ENCODE assay signal across 8 cellular contexts in the genomic region with DNA sequence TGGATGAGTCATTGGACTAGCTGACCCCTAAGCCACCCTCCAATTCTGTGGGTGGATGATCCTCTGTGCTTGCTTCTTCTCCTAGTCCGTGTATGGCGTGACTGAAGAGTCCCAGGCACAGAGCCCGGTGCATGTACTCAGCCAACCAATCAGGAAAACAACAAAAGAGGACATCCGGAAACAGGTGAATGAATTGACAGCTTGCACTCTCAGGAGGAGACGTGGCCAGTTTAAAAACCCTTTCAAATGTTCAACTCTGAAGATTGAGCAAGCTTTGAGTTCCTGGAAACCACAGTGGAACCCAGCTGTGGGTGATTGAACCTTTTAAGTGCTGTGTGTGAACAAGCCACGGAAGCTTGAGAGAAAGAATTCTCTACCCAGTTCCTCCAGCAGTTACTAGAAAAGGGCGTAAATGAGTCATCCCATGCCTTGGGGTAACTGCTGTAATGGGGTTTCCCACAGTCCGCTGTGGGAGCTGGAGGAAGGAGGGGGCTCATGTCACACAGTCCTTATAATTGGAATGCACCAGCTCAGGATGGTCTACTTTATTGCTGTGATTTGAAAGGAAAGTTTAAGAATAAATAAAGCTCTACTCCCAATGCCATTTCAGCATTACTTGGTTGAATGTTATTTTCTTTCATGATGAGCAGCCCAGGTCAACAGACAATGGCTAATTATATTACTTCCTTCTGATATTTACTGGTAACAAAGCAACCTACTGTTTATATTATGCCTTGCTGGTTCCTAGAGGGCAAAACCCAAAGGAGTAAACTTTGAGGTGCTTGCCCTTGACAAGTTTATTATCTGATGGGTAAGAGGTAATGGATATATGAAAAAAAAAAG.
DNase-seq lines count a peak whose midpoint lies in the region; ATAC-seq, FAIRE-seq and TF ChIP-seq lines count a peak whose summit lies in the region.

No MANE protein-coding gene starts in this region.

- SMC1A ChIA-PET in GM12878 (lab: Charles Lee; ENCODE audit: uncharacterized antibody, unreplicated experiment): interaction anchor here (0.6 to 8.8 kb wide), 26 partner anchors 10 to 922 kb away, joined by 3 to 91 read pairs (median 4); no protein-coding TSS in a partner anchor

- in situ Hi-C loops in GM12878 (cut with MboI): no loop called here

- H3K27ac ChIP-seq in A549: no peak overlapping the region
- peak overlapping the region; percentile 93 for H3K27ac ChIP-seq in GM12878 (ENCODE audit: control insufficient read depth, insufficient read depth)
- peak overlapping the region; percentile 68 for H3K27ac ChIP-seq in mesodermal cell (ENCODE audit: low read depth, low read length, severe bottlenecking)
- H3K27ac ChIP-seq in suprapubic skin: peak overlapping the region; percentile 13

- TF ChIP-seq CTCF in A549 (IDR thresholded peaks at IDR 0.05): no peak
- TF ChIP-seq CTCF in GM12878 (IDR thresholded peaks at IDR 0.05 in 2 of 3, conservative IDR thresholded peaks at IDR 0.05 in 1 of 3; ENCODE audit: control insufficient read depth in 2 of 3, extremely low read depth in 1 of 3, insufficient read depth in 1 of 3, low read depth in 3 of 3, low read length in 3 of 3): no peak
- TF ChIP-seq CTCF in suprapubic skin (IDR thresholded peaks at IDR 0.05): no peak

- H3K9me3 ChIP-seq in A549 (no peaks in the 10 kb centered on the region), GM12878 (replicated peaks; ENCODE audit: control insufficient read depth, insufficient read depth, low read length) (no peaks in the 10 kb centered on the region), mesodermal cell (ENCODE audit: control insufficient read depth, low read length) (no peaks in the 10 kb centered on the region), suprapubic skin (no peaks in the 10 kb centered on the region)

- no peaks in the 10 kb centered on the region for H3K79me2 ChIP-seq in GM12878 (ENCODE audit: control insufficient read depth, insufficient read depth, low read length)

- no peak for TF ChIP-seq RAD21 in A549 (conservative IDR thresholded peaks at IDR 0.05 in 1 of 2, IDR thresholded peaks at IDR 0.05 in 1 of 2)
- TF ChIP-seq RAD21 in GM12878 (IDR thresholded peaks at IDR 0.05; ENCODE audit: insufficient read depth, low read depth, low read length): peak; percentile 32

- H3K36me3 ChIP-seq in GM12878 (ENCODE audit: control insufficient read depth in 2 of 2, insufficient read depth in 2 of 2, low read length in 1 of 2) (no peaks in the 10 kb centered on the region), mesodermal cell (ENCODE audit: control insufficient read depth, insufficient read depth, low read length) (no peaks in the 10 kb centered on the region), suprapubic skin (no peaks in the 10 kb centered on the region)

- 2% methylated on average over 8 of the region's 8 CpGs for WGBS in A549 (ENCODE audit: missing lambda C conversion rate)
- WGBS in GM12878 (ENCODE audit: insufficient coverage, insufficient replicate concordance, low lambda C conversion rate, missing lambda C conversion rate): 2% methylated on average over 8 of the region's 8 CpGs
- WGBS in mesodermal cell (ENCODE audit: insufficient coverage in 2 of 2), 2 experiments: 46 to 62% methylated on average over 5 of the region's 8 CpGs
- WGBS in suprapubic skin: 35% methylated on average over 8 of the region's 8 CpGs

- CTCF ChIA-PET in A549 (lab: Yijun Ruan, JAX): interaction anchor here (1.1 to 2.3 kb wide), 3 partner anchors 11 to 40 kb away, joined by 4 to 9 read pairs (median 4); no protein-coding TSS in a partner anchor
- CTCF ChIA-PET in GM12878 (lab: Yijun Ruan, JAX): interaction anchor here (0.7 to 10.8 kb wide), 13 partner anchors 11 to 622 kb away, joined by 3 to 128 read pairs (median 4); no protein-coding TSS in a partner anchor

- H3K4me3 ChIP-seq in A549: no peak overlapping the region
- H3K4me3 ChIP-seq in GM12878: 0 out of 2 replicates have a peak overlapping the region, but pooled peaks have one; percentile 24
- H3K4me3 ChIP-seq in mesodermal cell (ENCODE audit: extremely low read depth, insufficient read depth, low read length, poor library complexity, severe bottlenecking): no peak overlapping the region
- no peak overlapping the region for H3K4me3 ChIP-seq in suprapubic skin

- BruUV-seq in GM12878 (replicated peaks; lab: Mats Ljungman, UMichigan): no TSS peak

- no peak for FAIRE-seq in A549 (lab: Jason Lieb, UNC)
- peak; percentile 97 for FAIRE-seq in GM12878 (lab: Jason Lieb, UNC)

- H2AFZ ChIP-seq in GM12878 (ENCODE audit: control insufficient read depth, low read depth, low read length): peak overlapping the region; percentile 8

- H3K4me1 ChIP-seq in A549 (no peaks in the 10 kb centered on the region), GM12878 (ENCODE audit: control insufficient read depth, insufficient read depth, low read length) (peaks cover 56% of the 10 kb centered on the region), mesodermal cell (ENCODE audit: control insufficient read depth, insufficient read depth, low read length, poor library complexity, severe bottlenecking) (no peaks in the 10 kb centered on the region), suprapubic skin (peaks cover 7% of the 10 kb centered on the region)

- TF ChIP-seq EP300 in A549 (IDR thresholded peaks at IDR 0.05) (no peak), GM12878 (IDR thresholded peaks at IDR 0.05; ENCODE audit: borderline replicate concordance in 1 of 2, control insufficient read depth in 1 of 2, low read depth in 2 of 2, low read length in 2 of 2) (peak; percentile 97), suprapubic skin (IDR thresholded peaks at IDR 0.05) (no peak)

- intact Hi-C loops in GM12878 (cut with micrococcal nuclease; ENCODE audit: unreplicated experiment): loop anchor here (1.0 to 2.0 kb wide), 2 partner anchors 26 to 42 kb away; no protein-coding TSS in a partner anchor

- RAD21 ChIA-PET in GM12878 (lab: Charles Lee; ENCODE audit: unreplicated experiment): interaction anchor here (0.6 to 5.9 kb wide), 24 partner anchors 13 to 818 kb away, joined by 3 to 90 read pairs (median 4); partner anchors contain the start of gene DPF3

- POLR2A ChIA-PET in A549 (lab: Yijun Ruan, JAX): no interaction called here
- POLR2A ChIA-PET in GM12878 (lab: Charles Lee): interaction anchor here (0.6 to 2.1 kb wide), 10 partner anchors 11 to 720 kb away, joined by 3 to 11 read pairs (median 4); no protein-coding TSS in a partner anchor

- no peaks in the 10 kb centered on the region for H4K20me1 ChIP-seq in GM12878 (ENCODE audit: control insufficient read depth, insufficient read depth)

- no peak for ATAC-seq in A549
- peak; percentile 82 for ATAC-seq in GM19035 (IDR thresholded peaks at IDR 0.05; ENCODE audit: unreplicated experiment)
- ATAC-seq in HG03135 (IDR thresholded peaks at IDR 0.05; ENCODE audit: unreplicated experiment): peak; percentile 79
- peak; percentile 86 for ATAC-seq in GM12878

- TF ChIP-seq POLR2A in A549 (IDR thresholded peaks at IDR 0.05; ENCODE audit: low read length): no peak
- 0 out of 2 replicates have a peak, but pooled peaks have one; percentile 41 for TF ChIP-seq POLR2A in GM12878 (IDR thresholded peaks at IDR 0.05; ENCODE audit: low read depth, low read length)
- no peak for TF ChIP-seq POLR2A in suprapubic skin (IDR thresholded peaks at IDR 0.05)

- H3K4me2 ChIP-seq in A549: peak overlapping the region; percentile 47
- H3K4me2 ChIP-seq in GM12878 (ENCODE audit: control insufficient read depth, insufficient read depth): peak overlapping the region; percentile 68

- H3K9ac ChIP-seq in GM12878 (ENCODE audit: control insufficient read depth, insufficient read depth, low read length): peak overlapping the region; percentile 50

- H3K27me3 ChIP-seq in GM12878 (replicated peaks in 1 of 2; ENCODE audit: control insufficient read depth in 2 of 2, insufficient read depth in 2 of 2, low read length in 1 of 2): no peaks in the 10 kb centered on the region
- H3K27me3 ChIP-seq in suprapubic skin: peaks cover 5% of the 10 kb centered on the region

- DNase-seq in A549 (ENCODE audit: low read depth in 1 of 2, low spot score in 1 of 2): peak in 1 of 2 experiments; percentile 1
- peak; percentile 2 for DNase-seq in T follicular helper cell (ENCODE audit: low read depth)
- peak; percentile 100 for DNase-seq in GM12878 (ENCODE audit: low read depth, low spot score)
- DNase-seq in suprapubic skin (ENCODE audit: low spot score in 2 of 2): no peak
- DNase-seq in NCI-H345 (lab: John Stamatoyannopoulos, UW): no peak

TF ChIP-seq in A549, 52 proteins besides CTCF, POLR2A, EP300 and RAD21 (continues in another document):
- TF ChIP-seq RARB (CRISPR knock-in tag; IDR thresholded peaks at IDR 0.05) (no peak), TFCP2L1 (CRISPR knock-in tag; IDR thresholded peaks at IDR 0.05) (no peak)
- TF ChIP-seq, protein P1, sequence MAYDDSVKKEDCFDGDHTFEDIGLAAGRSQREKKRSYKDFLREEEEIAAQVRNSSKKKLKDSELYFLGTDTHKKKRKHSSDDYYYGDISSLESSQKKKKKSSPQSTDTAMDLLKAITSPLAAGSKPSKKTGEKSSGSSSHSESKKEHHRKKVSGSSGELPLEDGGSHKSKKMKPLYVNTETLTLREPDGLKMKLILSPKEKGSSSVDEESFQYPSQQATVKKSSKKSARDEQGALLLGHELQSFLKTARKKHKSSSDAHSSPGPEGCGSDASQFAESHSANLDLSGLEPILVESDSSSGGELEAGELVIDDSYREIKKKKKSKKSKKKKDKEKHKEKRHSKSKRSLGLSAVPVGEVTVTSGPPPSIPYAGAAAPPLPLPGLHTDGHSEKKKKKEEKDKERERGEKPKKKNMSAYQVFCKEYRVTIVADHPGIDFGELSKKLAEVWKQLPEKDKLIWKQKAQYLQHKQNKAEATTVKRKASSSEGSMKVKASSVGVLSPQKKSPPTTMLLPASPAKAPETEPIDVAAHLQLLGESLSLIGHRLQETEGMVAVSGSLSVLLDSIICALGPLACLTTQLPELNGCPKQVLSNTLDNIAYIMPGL (CRISPR knock-in tag; IDR thresholded peaks at IDR 0.05; ENCODE audit: borderline replicate concordance): no peak

TF ChIP-seq in GM12878, 131 proteins besides CTCF, POLR2A, EP300 and RAD21 (continues in another document):
- TF ChIP-seq BRCA1 (IDR thresholded peaks at IDR 0.05; ENCODE audit: low read depth, low read length) (no peak), KAT2A (conservative IDR thresholded peaks at IDR 0.05; ENCODE audit: control insufficient read depth, low read depth, low read length) (no peak), CREB1 (IDR thresholded peaks at IDR 0.05; ENCODE audit: low read depth) (peak; percentile 49), KLF5 (IDR thresholded peaks at IDR 0.05; ENCODE audit: partially characterized antibody) (peak; percentile 44), ATF3 (IDR thresholded peaks at IDR 0.05; ENCODE audit: borderline replicate concordance, extremely low read depth, low read depth, low read length) (no peak), SMC3 (IDR thresholded peaks at IDR 0.05; ENCODE audit: borderline replicate concordance, low read length) (no peak), ZNF622 (IDR thresholded peaks at IDR 0.05) (no peak)

Comparison
In these comparisons a context has a peak if more than half of its experiments do, and no peak if none do; other contexts are left out.
1. ATAC-seq: peak in GM19035 (single experiment), HG03135 (single experiment) and GM12878 (single experiment); none in A549 (0 of 2).
2. DNase-seq: peak in T follicular helper cell (single experiment) and GM12878 (single experiment); none in suprapubic skin (0 of 2) and NCI-H345 (single experiment).
3. H3K27ac ChIP-seq: peak in GM12878 (single experiment), mesodermal cell (single experiment) and suprapubic skin (single experiment); none in A549 (0 of 2).
4. Of the 24 proteins assayed by ChIP-seq in both GM12878 and A549: peak only in GM12878: BCL3, BHLHE40, CEBPB, CHD2, CHD4, ELK1 and 8 more; only in A549: none; in both: none; in neither: 10.